1 cellular context compared by ENCODE assay signal in genomic region chr17:81713004-81713555, GRCh38.
TF ChIP-seq lines count a peak whose summit lies in the region.

No MANE protein-coding gene starts in this region.

TF ChIP-seq in IMR-90, 13 proteins besides CTCF, POLR2A, EP300 and RAD21:
- TF ChIP-seq FOS (IDR thresholded peaks at IDR 0.05; ENCODE audit: low read depth, low read length) (no peak), NFE2L2 (IDR thresholded peaks at IDR 0.05; ENCODE audit: low read depth, low read length) (no peak), USF2 (IDR thresholded peaks at IDR 0.05; ENCODE audit: low read depth, low read length) (no peak), CHD1 (IDR thresholded peaks at IDR 0.05; ENCODE audit: low read depth, low read length) (no peak), CEBPB (IDR thresholded peaks at IDR 0.05; ENCODE audit: low read depth, low read length) (no peak), RCOR1 (IDR thresholded peaks at IDR 0.05; ENCODE audit: insufficient replicate concordance, low read length) (no peak), MXI1 (IDR thresholded peaks at IDR 0.05; ENCODE audit: borderline replicate concordance, low read depth, low read length) (no peak), MAFK (IDR thresholded peaks at IDR 0.05; ENCODE audit: low read depth, low read length) (no peak), ELK1 (IDR thresholded peaks at IDR 0.05; ENCODE audit: borderline replicate concordance, low read depth, low read length) (no peak), BHLHE40 (IDR thresholded peaks at IDR 0.05; ENCODE audit: low read depth, low read length) (no peak), MAZ (IDR thresholded peaks at IDR 0.05; ENCODE audit: borderline replicate concordance, low read depth, low read length) (no peak), RFX5 (IDR thresholded peaks at IDR 0.05; ENCODE audit: low read depth, low read length) (no peak), SMC3 (IDR thresholded peaks at IDR 0.05; ENCODE audit: low read depth, low read length) (no peak)
